8 cellular contexts compared by ENCODE assay signal in genomic region chr22:19962909-19963806, GRCh38. TPM values are rescaled to one million over a fixed set of nuclear protein-coding genes. Genes with fewer than 3 reads are reported as not detected.
DNase-seq lines count a peak whose midpoint lies in the region; ATAC-seq, FAIRE-seq and TF ChIP-seq lines count a peak whose summit lies in the region.

No MANE protein-coding gene starts in this region.

- intact Hi-C loops in pancreas (cut with DNase I): no loop called here

- CTCF ChIA-PET in HEK293T (lab: Yijun Ruan, JAX): interaction anchor here (0.9 to 1.1 kb wide), 2 partner anchors 10 to 50 kb away, joined by 3 read pairs; no protein-coding TSS in a partner anchor

- H3K36me3 ChIP-seq in MG63: peaks cover 17% of the 10 kb centered on the region
- peaks cover 12 to 35% of the 10 kb centered on the region in 2 donors for H3K36me3 ChIP-seq in duodenal mucosa (ENCODE audit: control insufficient read depth in 1 of 2, insufficient read depth in 2 of 2, low read length in 2 of 2)
- peaks cover 0 to 5% (median 0%) of the 10 kb centered on the region in 3 donors for H3K36me3 ChIP-seq in pancreas

- H3K27ac ChIP-seq in duodenal mucosa (ENCODE audit: low read depth, low read length): peak overlapping the region; percentile 92
- peak overlapping the region; percentile 73 to 84 (median 79) for H3K27ac ChIP-seq in pancreas

- no peak for TF ChIP-seq CTCF in pancreas (IDR thresholded peaks at IDR 0.05)

- DNase-seq in DMS53 treated with DMSO at 0.1 percent for 48 hours (lab: John Stamatoyannopoulos, UW; ENCODE audit: unreplicated experiment) (peak; percentile 60), MG63 (peak; percentile 79), pancreas (peak; percentile 87 to 96 (median 92)), HEK293T (ENCODE audit: extremely low spot score) (no peak), foreskin melanocyte (no peak)
- no peak for DNase-seq in activated T-cell treated with anti-CD3 and anti-CD28 coated beads, Interleukin-2, amount 50 U/mL, for 48 hours

- H3K4me3 ChIP-seq in MG63 (no peak overlapping the region), duodenal mucosa (ENCODE audit: low read depth in 1 of 2, low read length in 2 of 2) (peak overlapping the region; percentile 67 to 74), pancreas (peak overlapping the region in 2 of 4 donors; percentile 17 to 22)

- H3K27me3 ChIP-seq in MG63: no peaks in the 10 kb centered on the region
- no peaks in the 10 kb centered on the region for H3K27me3 ChIP-seq in duodenal mucosa (ENCODE audit: control insufficient read depth in 1 of 2, insufficient read depth in 2 of 2, low read length in 2 of 2)
- no peaks in the 10 kb centered on the region for H3K27me3 ChIP-seq in pancreas

- peak overlapping the region; percentile 74 to 87 for H3K9ac ChIP-seq in duodenal mucosa (ENCODE audit: low read depth in 1 of 2, low read length in 2 of 2)

- H3K9me3 ChIP-seq in MG63: no peaks in the 10 kb centered on the region
- H3K9me3 ChIP-seq in duodenal mucosa (ENCODE audit: control insufficient read depth in 1 of 2, low read length in 2 of 2): no peaks in the 10 kb centered on the region
- H3K9me3 ChIP-seq in pancreas: no peaks in the 10 kb centered on the region

- POLR2A ChIA-PET in HEK293T (lab: Yijun Ruan, JAX): no interaction called here

- H3K4me1 ChIP-seq in duodenal mucosa (ENCODE audit: control insufficient read depth in 1 of 2, insufficient read depth in 2 of 2, low read length in 2 of 2) (peaks cover 48 to 51% of the 10 kb centered on the region in 2 donors), pancreas (peaks cover 2 to 39% (median 21%) of the 10 kb centered on the region in 3 donors)

- no peak for FAIRE-seq in pancreas (lab: Jason Lieb, UNC)

- 20 to 31% methylated on average over 30 of the region's 30 CpGs for WGBS in pancreas, 2 donors

- ATAC-seq in pancreas (peak; percentile 80 to 88 (median 86)), HG03378 (IDR thresholded peaks at IDR 0.05; ENCODE audit: unreplicated experiment) (no peak)

TF ChIP-seq in HEK293T, 16 proteins besides CTCF, POLR2A, EP300 and RAD21:
- TF ChIP-seq LEF1 (IDR thresholded peaks at IDR 0.05; ENCODE audit: borderline replicate concordance) (no peak), FOXA1 (IDR thresholded peaks at IDR 0.05) (no peak)

RNA-seq across cellular contexts. Expression of gene TXNRD2, which starts 21.5 kb away (rescaled TPM):
- total RNA-seq in MG63 (2014; rRNA removed; shearing (Covaris generic); ENCODE audit: low replicate concordance): 52.7 and 61.8 TPM in 2 replicates
- 10 to 100 TPM in 5 of 6 donors, 1 to 10 TPM in 1; 9.6 to 16.9 (median 13.6) TPM for total RNA-seq in pancreas
- polyA plus RNA-seq in pancreas: 10 to 100 TPM; 33.7 to 41.6 TPM

RNA-seq across cellular contexts. Expression of gene COMT, which starts 21.6 kb away (rescaled TPM):
- 178 and 263 TPM in 2 replicates for total RNA-seq in MG63 (2014; rRNA removed; shearing (Covaris generic); ENCODE audit: low replicate concordance)
- total RNA-seq in pancreas: 10 to 100 TPM; 48.9 to 95.0 (median 62.3) TPM
- 10 to 100 TPM; 47.9 to 87.8 TPM for polyA plus RNA-seq in pancreas

RNA-seq across cellular contexts. Expression of gene ARVCF, which starts 53.5 kb away (rescaled TPM):
- 2.2 and 3.8 TPM in 2 replicates for total RNA-seq in MG63 (2014; rRNA removed; shearing (Covaris generic); ENCODE audit: low replicate concordance)
- total RNA-seq in pancreas: 10 to 100 TPM in 3 of 6 donors, 1 to 10 TPM in 3; 5.0 to 19.4 (median 9.5) TPM
- 10 to 100 TPM; 52.5 to 57.8 TPM for polyA plus RNA-seq in pancreas

RNA-seq across cellular contexts. Expression of gene TANGO2, which starts 57.8 kb away (rescaled TPM):
- total RNA-seq in MG63 (2014; rRNA removed; shearing (Covaris generic); ENCODE audit: low replicate concordance): 21.0 and 54.2 TPM in 2 replicates
- total RNA-seq in pancreas: 10 to 100 TPM in 3 of 6 donors, 1 to 10 TPM in 3; 4.0 to 18.3 (median 9.6) TPM
- polyA plus RNA-seq in pancreas: 10 to 100 TPM; 16.5 to 20.4 TPM

Comparison
In these comparisons a context has a peak if more than half of its experiments do, and no peak if none do; other contexts are left out.
1. DNase-seq: peak in DMS53 treated with DMSO at 0.1 percent for 48 hours (single experiment), MG63 (single experiment) and pancreas (6 of 6); none in HEK293T (single experiment), foreskin melanocyte (single experiment) and activated T-cell treated with anti-CD3 and anti-CD28 coated beads, Interleukin-2, amount 50 U/mL, for 48 hours (0 of 2).